8 cellular contexts compared by ENCODE assay signal in the genomic region with DNA sequence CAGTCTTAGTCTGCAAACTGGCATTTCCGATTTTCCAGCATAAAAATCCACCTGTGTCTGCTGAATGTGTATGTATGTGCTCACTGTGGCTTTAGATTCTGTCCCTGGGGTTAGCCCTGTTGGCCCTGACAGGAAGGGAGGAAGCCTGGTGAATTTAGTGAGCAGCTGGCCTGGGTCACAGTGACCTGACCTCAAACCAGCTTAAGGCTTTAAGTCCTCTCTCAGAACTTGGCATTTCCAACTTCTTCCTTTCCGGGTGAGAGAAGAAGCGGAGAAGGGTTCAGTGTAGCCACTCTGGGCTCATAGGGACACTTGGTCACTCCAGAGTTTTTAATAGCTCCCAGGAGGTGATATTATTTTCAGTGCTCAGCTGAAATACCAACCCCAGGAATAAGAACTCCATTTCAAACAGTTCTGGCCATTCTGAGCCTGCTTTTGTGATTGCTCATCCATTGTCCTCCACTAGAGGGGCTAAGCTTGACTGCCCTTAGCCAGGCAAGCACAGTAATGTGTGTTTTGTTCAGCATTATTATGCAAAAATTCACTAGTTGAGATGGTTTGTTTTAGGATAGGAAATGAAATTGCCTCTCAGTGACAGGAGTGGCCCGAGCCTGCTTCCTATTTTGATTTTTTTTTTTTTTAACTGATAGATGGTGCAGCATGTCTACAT. TPM values are rescaled to one million over a fixed set of nuclear protein-coding genes. Genes with fewer than 3 reads are reported as not detected.
DNase-seq lines count a peak whose midpoint lies in the region; ATAC-seq, FAIRE-seq and TF ChIP-seq lines count a peak whose summit lies in the region.

No MANE protein-coding gene starts in this region.

- no peaks in the 10 kb centered on the region for H3K79me2 ChIP-seq in Karpas-422 (ENCODE audit: low read length)
- H3K79me2 ChIP-seq in GM12878 (ENCODE audit: control insufficient read depth, insufficient read depth, low read length) = no peaks in the 10 kb centered on the region

- no peak overlapping the region for H3K4me3 ChIP-seq in Karpas-422 (ENCODE audit: low read length)
- H3K4me3 ChIP-seq in GM12878 = no peak overlapping the region
- no peak overlapping the region for H3K4me3 ChIP-seq in right lobe of liver

- H3K4me1 ChIP-seq in Karpas-422 (ENCODE audit: low read length) (peaks cover 33% of the 10 kb centered on the region), GM12878 (ENCODE audit: control insufficient read depth, insufficient read depth, low read length) (peaks cover 3% of the 10 kb centered on the region; the same call in 1 of the 2 replicates), right lobe of liver (no peaks in the 10 kb centered on the region)

- H3K9me3 ChIP-seq in Karpas-422 (ENCODE audit: low read length) (no peaks in the 10 kb centered on the region), GM12878 (replicated peaks; ENCODE audit: control insufficient read depth, insufficient read depth, low read length) (no peaks in the 10 kb centered on the region), right lobe of liver (no peaks in the 10 kb centered on the region)

- 61% methylated on average over 4 of the region's 4 CpGs for WGBS in GM12878 (ENCODE audit: insufficient coverage, insufficient replicate concordance, low lambda C conversion rate, missing lambda C conversion rate)
- 40% methylated on average over 4 of the region's 4 CpGs for WGBS in right lobe of liver (ENCODE audit: insufficient coverage, low coverage, low lambda C conversion rate, missing lambda C conversion rate)

- TF ChIP-seq CTCF in GM12878 (IDR thresholded peaks at IDR 0.05 in 2 of 3, conservative IDR thresholded peaks at IDR 0.05 in 1 of 3; ENCODE audit: control insufficient read depth in 2 of 3, extremely low read depth in 1 of 3, insufficient read depth in 1 of 3, low read depth in 3 of 3, low read length in 3 of 3) (peak; percentile 15 to 45 (median 27); a peak in 2 of 6 replicates), right lobe of liver (IDR thresholded peaks at IDR 0.05) (peak; percentile 27 to 30 (median 29))

- H3K9ac ChIP-seq in Karpas-422 (ENCODE audit: low read length) (no peak overlapping the region), GM12878 (ENCODE audit: control insufficient read depth, insufficient read depth, low read length) (no peak overlapping the region)

- peak; percentile 54 for ATAC-seq in GM12878
- ATAC-seq in right lobe of liver = peak; percentile 19 to 35 (median 26)
- no peak for ATAC-seq in HG02763 (IDR thresholded peaks at IDR 0.05; ENCODE audit: unreplicated experiment)

- intact Hi-C loops in GM12878 (cut with micrococcal nuclease; ENCODE audit: unreplicated experiment) = loop anchor here (5.0 kb wide), 2 partner anchors 139 to 241 kb away; no protein-coding TSS in a partner anchor
- intact Hi-C loops in right lobe of liver (cut with DNase I) = no loop called here

- no peaks in the 10 kb centered on the region for H3K9me2 ChIP-seq in Karpas-422 (replicated peaks; ENCODE audit: insufficient read depth, low read length)

- TF ChIP-seq RAD21 in GM12878 (IDR thresholded peaks at IDR 0.05; ENCODE audit: insufficient read depth, low read depth, low read length) = no peak

- POLR2A ChIA-PET in GM12878 (lab: Charles Lee) = no interaction called here

- RAD21 ChIA-PET in GM12878 (lab: Charles Lee; ENCODE audit: unreplicated experiment) = interaction anchor here (0.8 to 6.9 kb wide), 9 partner anchors 9 to 636 kb away, joined by 3 to 96 read pairs (median 4); no protein-coding TSS in a partner anchor

- H4K20me1 ChIP-seq in Karpas-422 (ENCODE audit: insufficient read depth, low read depth, low read length) = no peaks in the 10 kb centered on the region
- no peaks in the 10 kb centered on the region for H4K20me1 ChIP-seq in GM12878 (ENCODE audit: control insufficient read depth, insufficient read depth)

- peaks cover 22% of the 10 kb centered on the region for H3K36me3 ChIP-seq in Karpas-422 (ENCODE audit: insufficient read depth, low read length)
- peaks cover 3 to 6% of the 10 kb centered on the region in 2 experiments for H3K36me3 ChIP-seq in GM12878 (ENCODE audit: control insufficient read depth in 2 of 2, insufficient read depth in 2 of 2, low read length in 1 of 2)
- H3K36me3 ChIP-seq in right lobe of liver = peaks cover 0 to 28% (median 12%) of the 10 kb centered on the region in 4 donors

- H3K27me3 ChIP-seq in Karpas-422 (ENCODE audit: low read length) (no peaks in the 10 kb centered on the region), GM12878 (replicated peaks in 1 of 2; ENCODE audit: control insufficient read depth in 2 of 2, insufficient read depth in 2 of 2, low read length in 1 of 2) (no peaks in the 10 kb centered on the region), right lobe of liver (no peaks in the 10 kb centered on the region)

- peak; percentile 57 for FAIRE-seq in GM12878 (lab: Jason Lieb, UNC)

- CTCF ChIA-PET in GM12878 (lab: Yijun Ruan, JAX) = interaction anchor here (0.6 to 8.7 kb wide), 24 partner anchors 9 to 405 kb away, joined by 3 to 235 read pairs (median 3); partner anchors contain the start of gene HIPK1

- DNase-seq in DMS53 (lab: John Stamatoyannopoulos, UW) (peak; percentile 55), Karpas-422 (peak; percentile 54), GM12878 (ENCODE audit: low read depth, low spot score) (no peak), right lobe of liver (no peak), NCI-H510A treated with DMSO at 0.1 percent for 48 hours (lab: John Stamatoyannopoulos, UW) (no peak), NCI-H345 (lab: John Stamatoyannopoulos, UW) (no peak), NCI-H2081 (lab: John Stamatoyannopoulos, UW) (no peak)

- TF ChIP-seq EP300 in GM12878 (IDR thresholded peaks at IDR 0.05; ENCODE audit: borderline replicate concordance in 1 of 2, control insufficient read depth in 1 of 2, low read depth in 2 of 2, low read length in 2 of 2) = no peak

- TF ChIP-seq POLR2A in GM12878 (IDR thresholded peaks at IDR 0.05; ENCODE audit: low read depth, low read length) (no peak), right lobe of liver (IDR thresholded peaks at IDR 0.05) (no peak)

- peak overlapping the region; percentile 32; the same call in 1 of the 2 replicates for H3K27ac ChIP-seq in Karpas-422 (ENCODE audit: low read length)
- no peak overlapping the region for H3K27ac ChIP-seq in GM12878 (ENCODE audit: control insufficient read depth, insufficient read depth)
- no peak overlapping the region for H3K27ac ChIP-seq in right lobe of liver

- in situ Hi-C loops in GM12878 (cut with MboI) = loop anchor here (10.0 kb wide), 1 partner anchor 578 kb away; no protein-coding TSS in a partner anchor

- H3K4me2 ChIP-seq in Karpas-422 (ENCODE audit: low read depth, low read length, poor library complexity, severe bottlenecking) = no peak overlapping the region
- H3K4me2 ChIP-seq in GM12878 (ENCODE audit: control insufficient read depth, insufficient read depth) = no peak overlapping the region

- H2AFZ ChIP-seq in Karpas-422 (ENCODE audit: low read length) = no peak overlapping the region
- no peak overlapping the region for H2AFZ ChIP-seq in GM12878 (ENCODE audit: control insufficient read depth, low read depth, low read length)

- SMC1A ChIA-PET in GM12878 (lab: Charles Lee; ENCODE audit: uncharacterized antibody, unreplicated experiment) = interaction anchor here (0.6 to 8.4 kb wide), 20 partner anchors 11 to 307 kb away, joined by 3 to 157 read pairs (median 4); partner anchors contain the start of gene AP4B1

- no TSS peak for BruUV-seq in GM12878 (replicated peaks; lab: Mats Ljungman, UMichigan)

RNA-seq across cellular contexts. Expression of gene OLFML3, which starts 2.5 kb away (rescaled TPM):
- 0.18 and 0.26 TPM in 2 replicates for total RNA-seq in Karpas-422 (2014; rRNA removed; shearing (Covaris generic); ENCODE audit: low replicate concordance)
- total RNA-seq in GM12878 (2013; cell fraction: nucleolus; rRNA removed) = not detected in 2 replicates
- not detected in 2 replicates for total RNA-seq in GM12878 (2014; rRNA removed)
- not detected in 2 replicates for total RNA-seq in GM12878 (2014; rRNA removed; fragmentation: Illumina TruSeq; extraction: Trizol)
- total RNA-seq in GM12878 (2021) = 0.11 TPM in 1 of 2 replicates, not detected in the other
- not detected for polyA plus RNA-seq in GM12878 (2011; ENCODE audit: low read depth)
- not detected in 2 replicates for polyA plus RNA-seq in GM12878 (2011; rRNA removed)
- polyA plus RNA-seq in GM12878 (2011; cell fraction: cytosol; rRNA removed) = 0.03 and 0.06 TPM in 2 replicates
- polyA plus RNA-seq in GM12878 (2011; cell fraction: nucleus; rRNA removed) = 0.12 TPM in 2 replicates
- not detected in 2 replicates for polyA plus RNA-seq in GM12878 (2012)
- polyA plus RNA-seq in GM12878 (2014; fragmentation: Illumina TruSeq; extraction: Trizol) = 0.03 TPM in 1 of 2 replicates, not detected in the other
- not detected for polyA plus RNA-seq in GM12878 (2014; fragmentation: Nextera tagmentation; extraction: Ambion mirVana)
- polyA plus RNA-seq in GM12878 (2014; rRNA removed) = not detected in 2 replicates
- not detected for polyA plus RNA-seq in GM12878 (2016; fragmentation: Nextera tagmentation; extraction: Ambion mirVana)
- 0.10 and 0.59 TPM in 2 replicates for polyA minus RNA-seq in GM12878 (2011; rRNA and poly(A)+ RNA removed)
- not detected in 2 replicates for polyA minus RNA-seq in GM12878 (2011; cell fraction: cytosol; rRNA and poly(A)+ RNA removed)
- 0.85 and 1.1 TPM in 2 replicates for polyA minus RNA-seq in GM12878 (2011; cell fraction: nucleus; rRNA and poly(A)+ RNA removed)
- total RNA-seq in right lobe of liver = 10 to 100 TPM in 1 of 6 experiments, 1 to 10 TPM in 5; 1.8 to 13.8 (median 6.6) TPM

RNA-seq across cellular contexts. Expression of gene HIPK1, which starts 47.6 kb away (rescaled TPM):
- total RNA-seq in Karpas-422 (2014; rRNA removed; shearing (Covaris generic); ENCODE audit: low replicate concordance) = 25.7 and 36.0 TPM in 2 replicates
- total RNA-seq in GM12878 (2013; cell fraction: nucleolus; rRNA removed) = 23.1 and 25.9 TPM in 2 replicates
- total RNA-seq in GM12878 (2014; rRNA removed) (14.3 and 16.1 TPM in 2 replicates), GM12878 (2014; rRNA removed; fragmentation: Illumina TruSeq; extraction: Trizol) (10.4 and 11.6 TPM in 2 replicates), GM12878 (2021) (26.5 and 28.0 TPM in 2 replicates), right lobe of liver (10 to 100 TPM; 19.0 to 29.6 (median 23.5) TPM)
- polyA plus RNA-seq in GM12878 (2011; ENCODE audit: low read depth) = 7.9 TPM
- polyA plus RNA-seq in GM12878 (2011; rRNA removed) (26.9 and 33.9 TPM in 2 replicates), GM12878 (2014; fragmentation: Illumina TruSeq; extraction: Trizol) (17.5 and 26.6 TPM in 2 replicates), GM12878 (2014; fragmentation: Nextera tagmentation; extraction: Ambion mirVana) (1 to 10 TPM; 4.2 to 4.5 TPM), GM12878 (2014; rRNA removed) (12.5 and 13.4 TPM in 2 replicates), GM12878 (2016; fragmentation: Nextera tagmentation; extraction: Ambion mirVana) (1 to 10 TPM; 4.8 to 6.1 TPM)
- polyA plus RNA-seq in GM12878 (2011; cell fraction: cytosol; rRNA removed) = 31.9 and 32.8 TPM in 2 replicates
- polyA plus RNA-seq in GM12878 (2011; cell fraction: nucleus; rRNA removed) = 34.9 and 47.6 TPM in 2 replicates
- polyA plus RNA-seq in GM12878 (2012) = 8.5 and 11.6 TPM in 2 replicates
- polyA minus RNA-seq in GM12878 (2011; rRNA and poly(A)+ RNA removed) = 113 and 122 TPM in 2 replicates
- 35.3 and 36.7 TPM in 2 replicates for polyA minus RNA-seq in GM12878 (2011; cell fraction: cytosol; rRNA and poly(A)+ RNA removed)
- 24.9 and 29.2 TPM in 2 replicates for polyA minus RNA-seq in GM12878 (2011; cell fraction: nucleus; rRNA and poly(A)+ RNA removed)

Comparison
In these comparisons a context has a peak if more than half of its experiments do, and no peak if none do; other contexts are left out.
1. DNase-seq: peak in DMS53 (single experiment) and Karpas-422 (single experiment); none in GM12878 (single experiment), right lobe of liver (0 of 3), NCI-H510A treated with DMSO at 0.1 percent for 48 hours (single experiment), NCI-H345 (single experiment) and NCI-H2081 (0 of 2).